21 cellular contexts compared by ENCODE assay signal in genomic region chr1:215004121-215004837, GRCh38.
A peak's percentile ranks its signal among the peaks of the same experiment; 100 is the strongest.
DNase-seq lines count a peak whose midpoint lies in the region; ATAC-seq and TF ChIP-seq lines count a peak whose summit lies in the region.
"Had no signal": no experiment of that assay in that cellular context is flagged by ENCODE, and none has a peak within 500 bp of the region (broad histone marks: within the 10 kb centered on the region; RNA-seq: fewer than 3 reads in every experiment).

No MANE protein-coding gene starts in this region.

- H3K27me3 ChIP-seq in adipocyte (replicated peaks; ENCODE audit: control insufficient read depth, insufficient read depth, low read length) = no peaks in the 10 kb centered on the region
- H3K27me3 ChIP-seq: BLaER1 had no signal

- no peaks in the 10 kb centered on the region for H3K36me3 ChIP-seq in adipocyte (ENCODE audit: control insufficient read depth, insufficient read depth, low read length, severe bottlenecking)
- H3K36me3 ChIP-seq: BLaER1 had no signal

- no peaks in the 10 kb centered on the region for H3K9me3 ChIP-seq in adipocyte (ENCODE audit: control insufficient read depth, low read length)
- H3K9me3 ChIP-seq: BLaER1 had no signal

- H3K9me3 Mint-ChIP-seq in HFFc6 = no peaks in the 10 kb centered on the region
- H3K9me3 Mint-ChIP-seq: H9 had no signal

- peaks cover 49% of the 10 kb centered on the region for H3K4me1 ChIP-seq in adipocyte (ENCODE audit: control insufficient read depth, insufficient read depth, low read length)
- H3K4me1 ChIP-seq: BLaER1 had no signal

- H3K4me3 Mint-ChIP-seq in HFFc6 = peak overlapping the region; percentile 90
- H3K4me3 Mint-ChIP-seq: CD8-positive, alpha-beta memory T cell; H9 had no signal

- no peak for TF ChIP-seq CTCF in 22Rv1 (IDR thresholded peaks at IDR 0.05)
- no peak for TF ChIP-seq CTCF in HFFc6 (IDR thresholded peaks at IDR 0.05)
- no peak for TF ChIP-seq CTCF in fibroblast of the aortic adventitia (IDR thresholded peaks at IDR 0.05; ENCODE audit: insufficient read depth, low read length)

- peak; percentile 22 for DNase-seq in HFFc6
- DNase-seq in adipocyte (ENCODE audit: low read depth) = peak; percentile 69
- DNase-seq in fibroblast of the aortic adventitia (ENCODE audit: low read depth) = peak; percentile 59
- DNase-seq in NCI-H82 treated with DMSO at 0.1 percent for 48 hours (lab: John Stamatoyannopoulos, UW; ENCODE audit: unreplicated experiment) = no peak
- no peak for DNase-seq in GM03348 (ENCODE audit: low spot score)
- DNase-seq in NOMO-1 treated with DMSO at 0.1 percent for 48 hours (lab: John Stamatoyannopoulos, UW; ENCODE audit: unreplicated experiment) = no peak
- DNase-seq: CD8-positive, alpha-beta memory T cell; DMS79; H9; Kasumi-1; MM.1S; NCI-H1694; NCI-H2081 treated with DMSO at 0.1 percent for 48 hours; NCI-H510A treated with DMSO at 0.1 percent for 48 hours; NCI-H82; PC-3; SIG-M5 had no signal

- peaks cover 1% of the 10 kb centered on the region for H3K27me3 Mint-ChIP-seq in HFFc6 (ENCODE audit: insufficient read depth)
- H3K27me3 Mint-ChIP-seq: CD8-positive, alpha-beta memory T cell had no signal

- peak overlapping the region; percentile 90 for H3K27ac Mint-ChIP-seq in HFFc6
- H3K27ac Mint-ChIP-seq: H9 had no signal

- H3K27ac ChIP-seq in 22Rv1 = peak overlapping the region; percentile 10; the same call in 1 of the 2 replicates
- H3K27ac ChIP-seq: BLaER1, RWPE1 had no signal

- no peak for ATAC-seq in GM19455 (IDR thresholded peaks at IDR 0.05; ENCODE audit: unreplicated experiment)
- ATAC-seq: PC-3 had no signal

- peak overlapping the region; percentile 84 for H3K9ac ChIP-seq in adipocyte (ENCODE audit: low read length)
- H3K9ac ChIP-seq: BLaER1 had no signal

- H3K4me1 Mint-ChIP-seq in HFFc6 (ENCODE audit: low read depth) = peaks cover 81% of the 10 kb centered on the region
- H3K4me1 Mint-ChIP-seq: CD8-positive, alpha-beta memory T cell; H9 had no signal

- peaks cover 4% of the 10 kb centered on the region; the same call in 1 of the 2 replicates for H3K36me3 Mint-ChIP-seq in HFFc6 (ENCODE audit: low read depth)
- H3K36me3 Mint-ChIP-seq: CD8-positive, alpha-beta memory T cell had no signal

- H3K4me3 ChIP-seq in adipocyte (ENCODE audit: low read length) (no peak overlapping the region), fibroblast of the aortic adventitia (ENCODE audit: low read depth, low read length) (no peak overlapping the region)
- H3K4me3 ChIP-seq: BLaER1 had no signal

Comparison
In these comparisons a context has a peak if more than half of its experiments do, and no peak if none do; other contexts are left out.
1. DNase-seq: peak in HFFc6 (single experiment), adipocyte (single experiment) and fibroblast of the aortic adventitia (single experiment); none in NCI-H82 treated with DMSO at 0.1 percent for 48 hours (single experiment), GM03348 (single experiment) and NOMO-1 treated with DMSO at 0.1 percent for 48 hours (single experiment).